Comparison of ENCODE assay signal across 8 cellular contexts in the genomic region with DNA sequence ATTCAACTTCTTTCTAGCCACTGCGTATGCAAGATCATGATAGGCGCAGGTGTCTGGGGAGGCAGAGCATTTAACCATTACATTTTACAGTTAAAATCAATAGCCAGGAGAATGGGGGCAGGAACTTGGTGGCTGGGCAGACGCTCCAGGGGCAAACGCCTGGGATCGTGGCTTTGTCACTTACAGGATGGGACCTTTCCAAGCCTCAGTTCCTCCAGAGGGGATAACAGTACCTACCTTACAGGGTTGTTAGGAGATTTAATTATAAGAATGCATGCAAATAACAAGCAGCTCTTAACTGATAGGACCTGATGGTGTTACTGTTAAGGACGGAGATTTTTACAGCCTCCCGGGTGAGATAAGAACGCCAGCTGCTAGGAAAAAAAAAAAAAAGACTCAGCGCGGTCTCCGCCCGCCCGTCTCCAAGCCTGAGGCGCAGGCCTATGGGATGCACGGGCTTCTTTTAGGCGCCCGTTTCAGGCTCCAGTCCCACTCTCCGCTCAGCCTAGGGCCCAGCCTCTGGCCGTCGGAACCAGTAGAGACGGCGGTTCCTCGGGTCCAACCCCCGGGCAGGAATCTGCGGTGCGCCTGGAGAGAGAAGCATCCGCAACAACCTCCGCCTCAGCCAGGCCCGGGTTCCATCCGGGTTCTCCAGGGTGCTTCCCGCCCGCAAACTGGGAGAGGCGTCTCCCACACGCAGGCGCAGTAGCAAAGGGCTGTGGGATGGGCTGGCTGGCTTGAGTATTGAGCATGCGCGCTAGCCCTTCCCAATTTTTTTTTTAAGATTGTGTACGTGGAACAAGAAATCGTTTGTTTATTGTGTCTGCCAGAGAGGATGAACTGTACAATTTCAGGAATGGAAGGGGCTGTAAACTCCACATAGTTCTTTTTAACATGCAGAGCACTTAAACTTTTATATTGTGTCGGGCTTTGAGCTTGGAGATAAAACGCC. TPM values are rescaled to one million over a fixed set of nuclear protein-coding genes. Genes with fewer than 3 reads are reported as not detected.
DNase-seq lines count a peak whose midpoint lies in the region; ATAC-seq lines count a peak whose summit lies in the region.

TSS of gene FAM200C (minus strand) at position 653 of the 952 bp plus-strand sequence. CDS start 4,564 bp downstream, outside the sequence.

- peak; percentile 84 for ATAC-seq in GM19351 (IDR thresholded peaks at IDR 0.05; ENCODE audit: unreplicated experiment)
- ATAC-seq in HG03469 (IDR thresholded peaks at IDR 0.05; ENCODE audit: unreplicated experiment) = peak; percentile 61
- ATAC-seq in left lobe of liver = peak; percentile 98

- DNase-seq in C1 segment of cervical spinal cord (lab: John Stamatoyannopoulos, UW) (peak; percentile 51 to 93 (median 89)), NCI-H524 treated with DMSO at 0.1 percent for 48 hours (lab: John Stamatoyannopoulos, UW) (peak; percentile 60), cortex of kidney (lab: John Stamatoyannopoulos, UW) (peak; percentile 11), left lobe of liver (ENCODE audit: low spot score) (peak; percentile 92)
- DNase-seq in activated CD4-positive, alpha-beta T cell treated with anti-CD3 and anti-CD28 coated beads for 48 hours = peak; percentile 83
- peak; percentile 74 to 79 for DNase-seq in stimulated activated CD4-positive, alpha-beta T cell treated with anti-CD3 and anti-CD28 coated beads, Interleukin-2, amount 100 ng/mL, for 24 hours

RNA-seq across cellular contexts. Expression of gene FAM200C, which starts in this region (rescaled TPM):
- total RNA-seq in left lobe of liver = 1.2 TPM

Comparison
In these comparisons a context has a peak if more than half of its experiments do, and no peak if none do; other contexts are left out.
1. Peak in every context shown above with its lines: DNase-seq and ATAC-seq.
2. DNase-seq: peak in every context shown above with its lines; median percentile 92 in left lobe of liver; 89 in C1 segment of cervical spinal cord; 83 in activated CD4-positive, alpha-beta T cell treated with anti-CD3 and anti-CD28 coated beads for 48 hours; 76 in stimulated activated CD4-positive, alpha-beta T cell treated with anti-CD3 and anti-CD28 coated beads, Interleukin-2, amount 100 ng/mL, for 24 hours; 60 in NCI-H524 treated with DMSO at 0.1 percent for 48 hours; 11 in cortex of kidney.